Comparison of ENCODE assay signal across 1 cellular context in genomic region chr7:73700070-73700423, GRCh38.
TF ChIP-seq lines count a peak whose summit lies in the region.

No MANE protein-coding gene starts in this region.

TF ChIP-seq in GM23338, 12 proteins besides CTCF, POLR2A, EP300 and RAD21:
- no peak for TF ChIP-seq REST (IDR thresholded peaks at IDR 0.05; ENCODE audit: unreplicated experiment)
- peak; percentile 27; the same call in 1 of the 2 replicates for TF ChIP-seq POLR2AphosphoS5 (IDR thresholded peaks at IDR 0.05; ENCODE audit: low read depth)
- no peak for TF ChIP-seq JUNB (IDR thresholded peaks at IDR 0.05; ENCODE audit: unreplicated experiment)
- no peak for TF ChIP-seq EZH2 (IDR thresholded peaks at IDR 0.05; ENCODE audit: low read depth, unreplicated experiment)
- TF ChIP-seq, protein P1, sequence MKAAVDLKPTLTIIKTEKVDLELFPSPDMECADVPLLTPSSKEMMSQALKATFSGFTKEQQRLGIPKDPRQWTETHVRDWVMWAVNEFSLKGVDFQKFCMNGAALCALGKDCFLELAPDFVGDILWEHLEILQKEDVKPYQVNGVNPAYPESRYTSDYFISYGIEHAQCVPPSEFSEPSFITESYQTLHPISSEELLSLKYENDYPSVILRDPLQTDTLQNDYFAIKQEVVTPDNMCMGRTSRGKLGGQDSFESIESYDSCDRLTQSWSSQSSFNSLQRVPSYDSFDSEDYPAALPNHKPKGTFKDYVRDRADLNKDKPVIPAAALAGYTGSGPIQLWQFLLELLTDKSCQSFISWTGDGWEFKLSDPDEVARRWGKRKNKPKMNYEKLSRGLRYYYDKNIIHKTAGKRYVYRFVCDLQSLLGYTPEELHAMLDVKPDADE (IDR thresholded peaks at IDR 0.05) = no peak
